Comparison of ENCODE assay signal across 8 cellular contexts in genomic region chr16:9008335-9009260, GRCh38.
DNase-seq lines count a peak whose midpoint lies in the region; ATAC-seq and TF ChIP-seq lines count a peak whose summit lies in the region.

No MANE protein-coding gene starts in this region.

- peak; percentile 91 for TF ChIP-seq CTCF in GM12873 (IDR thresholded peaks at IDR 0.05; ENCODE audit: insufficient read depth, low read depth, low read length, missing control alignments)

- DNase-seq in NCI-H2029 treated with DMSO at 0.1 percent for 48 hours (lab: John Stamatoyannopoulos, UW): peak; percentile 10
- DNase-seq in cerebellar cortex (ENCODE audit: low spot score): peak; percentile 61
- peak; percentile 91 for DNase-seq in left kidney (ENCODE audit: low read depth, low spot score)
- DNase-seq in stimulated activated CD4-positive, alpha-beta T cell treated with anti-CD3 and anti-CD28 coated beads, Interleukin-2, amount 100 ng/mL, for 4 hours (ENCODE audit: low read depth): peak; percentile 51

- ATAC-seq in HG02571 (IDR thresholded peaks at IDR 0.05; ENCODE audit: unreplicated experiment) (peak; percentile 77), HG02840 (IDR thresholded peaks at IDR 0.05; ENCODE audit: low FRiP score, unreplicated experiment) (no peak)
- ATAC-seq in activated CD4-positive, CD25-positive, alpha-beta regulatory T cell treated with anti-CD3 and anti-CD28 coated beads, Interleukin-2, amount 50 U/mL, for 24 hours: peak; percentile 87 to 94

Comparison
In these comparisons a context has a peak if more than half of its experiments do, and no peak if none do; other contexts are left out.
1. DNase-seq: peak in every context shown above with its lines; median percentile 91 in left kidney; 61 in cerebellar cortex; 51 in stimulated activated CD4-positive, alpha-beta T cell treated with anti-CD3 and anti-CD28 coated beads, Interleukin-2, amount 100 ng/mL, for 4 hours; 10 in NCI-H2029 treated with DMSO at 0.1 percent for 48 hours.